In genomic region chr14:48546996-48547395, GRCh38 we compare ENCODE assay signal across 23 cellular contexts.
DNase-seq lines count a peak whose midpoint lies in the region; ATAC-seq lines count a peak whose summit lies in the region.
"Had no signal": no experiment of that assay in that cellular context is flagged by ENCODE, and none has a peak within 500 bp of the region (broad histone marks: within the 10 kb centered on the region; RNA-seq: fewer than 3 reads in every experiment).

No MANE protein-coding gene starts in this region.

- DNase-seq in OCI-M1 (lab: John Stamatoyannopoulos, UW): peak; percentile 1
- no peak for DNase-seq in HAP-1 (ENCODE audit: low spot score in 2 of 2)
- DNase-seq in NCI-H2196 treated with DMSO at 0.1 percent for 48 hours (lab: John Stamatoyannopoulos, UW; ENCODE audit: unreplicated experiment): no peak
- no peak for DNase-seq in KBM-7
- DNase-seq: activated CD8-positive, alpha-beta T cell treated with anti-CD3 and anti-CD28 coated beads for 36 hours; anterior cingulate cortex; effector CD4-positive, alpha-beta T cell; glutamatergic neuron; H7; left ventricle myocardium inferior; NCI-H2171; NCI-H748 treated with DMSO at 0.1 percent for 48 hours; posterior cingulate gyrus; RPMI8226; stimulated activated CD4-positive, alpha-beta T cell treated with anti-CD3 and anti-CD28 coated beads, Interleukin-4, amount 100 ng/mL, for 24 hours; upper lobe of right lung had no signal

- peak; percentile 97 for ATAC-seq in GM18868 (IDR thresholded peaks at IDR 0.05; ENCODE audit: unreplicated experiment)
- ATAC-seq in HG02938 (IDR thresholded peaks at IDR 0.05; ENCODE audit: unreplicated experiment): peak; percentile 70
- peak; percentile 97 for ATAC-seq in HG03442 (IDR thresholded peaks at IDR 0.05; ENCODE audit: unreplicated experiment)
- ATAC-seq in GM18907 (IDR thresholded peaks at IDR 0.05; ENCODE audit: unreplicated experiment): no peak
- ATAC-seq: activated CD8-positive, alpha-beta T cell treated with anti-CD3 and anti-CD28 coated beads for 36 hours; sciatic nerve; stimulated activated effector memory CD8-positive, alpha-beta T cell treated with anti-CD3 and anti-CD28 coated beads, Interleukin-12 subunit alpha, Interleukin-12 subunit beta, amount 100 ng/mL, for 72 hours; upper lobe of right lung had no signal

- no peaks in the 10 kb centered on the region for H3K27me3 ChIP-seq in HAP-1 (ENCODE audit: low read depth)
- H3K27me3 ChIP-seq: BLaER1 treated with 17β-estradiol and CSF1 and Interleukin-3, amounts not matched to agents 10 nM and 100 nM; upper lobe of right lung had no signal

- no peaks in the 10 kb centered on the region for H3K4me1 ChIP-seq in HAP-1
- H3K4me1 ChIP-seq: BLaER1 treated with 17β-estradiol and CSF1 and Interleukin-3, amounts not matched to agents 10 nM and 100 nM; left ventricle myocardium inferior; upper lobe of right lung had no signal

- no peaks in the 10 kb centered on the region for H3K36me3 ChIP-seq in HAP-1 (replicated peaks)
- H3K36me3 ChIP-seq: BLaER1 treated with 17β-estradiol and CSF1 and Interleukin-3, amounts not matched to agents 10 nM and 100 nM; left ventricle myocardium inferior; upper lobe of right lung had no signal

- H3K9me3 ChIP-seq in HAP-1: no peaks in the 10 kb centered on the region
- H3K9me3 ChIP-seq: BLaER1 treated with 17β-estradiol and CSF1 and Interleukin-3, amounts not matched to agents 10 nM and 100 nM; upper lobe of right lung had no signal

- H3K4me3 ChIP-seq in HAP-1: no peak overlapping the region
- H3K4me3 ChIP-seq: BLaER1 treated with 17β-estradiol and CSF1 and Interleukin-3, amounts not matched to agents 10 nM and 100 nM; left ventricle myocardium inferior; upper lobe of right lung had no signal

- in situ Hi-C loops in HAP-1 (cut with MboI; ENCODE audit: low sequenced_read_pairs): no loop called here
- in situ Hi-C loops in KBM-7 (cut with MboI; ENCODE audit: low pct_unique_long_range_greater_than_20kb, low sequenced_read_pairs): no loop called here
